ENCODE assay signal across 10 cellular contexts in genomic region chr1:58812926-58813325, GRCh38. TPM values are rescaled to one million over a fixed set of nuclear protein-coding genes. Genes with fewer than 3 reads are reported as not detected.
DNase-seq lines count a peak whose midpoint lies in the region; ATAC-seq and TF ChIP-seq lines count a peak whose summit lies in the region.
"Had no signal": no experiment of that assay in that cellular context is flagged by ENCODE, and none has a peak within 500 bp of the region (broad histone marks: within the 10 kb centered on the region; RNA-seq: fewer than 3 reads in every experiment).

No MANE protein-coding gene starts in this region.

- peak; percentile 37 to 80 (median 67) for DNase-seq in CD8-positive, alpha-beta memory T cell
- no peak for DNase-seq in T-helper 2 cell treated with Interferon-gamma antibody and Interleukin-4, amounts not matched to agents 5 μg/mL and 100 μg/mL, for 36 hours (ENCODE audit: low spot score)
- DNase-seq in breast epithelium (ENCODE audit: low spot score in 2 of 2) (no peak), psoas muscle (no peak), dermis blood vessel endothelial cell (no peak), NCI-H345 treated with DMSO at 0.1 percent for 48 hours (lab: John Stamatoyannopoulos, UW; ENCODE audit: unreplicated experiment) (no peak)
- DNase-seq: KG1 had no signal

- peak overlapping the region; percentile 4 to 70 (median 19) for H3K4me3 Mint-ChIP-seq in CD8-positive, alpha-beta memory T cell
- H3K4me3 Mint-ChIP-seq in T-helper 2 cell treated with Interferon-gamma antibody and Interleukin-4, amounts not matched to agents 5 μg/mL and 100 μg/mL, for 36 hours = peak overlapping the region; percentile 43

- H3K4me1 ChIP-seq in CD8-positive, alpha-beta memory T cell (ENCODE audit: insufficient read depth, low read length) = peaks cover 35% of the 10 kb centered on the region
- peaks cover 0 to 3% of the 10 kb centered on the region in 2 donors for H3K4me1 ChIP-seq in breast epithelium
- H3K4me1 ChIP-seq in psoas muscle = no peaks in the 10 kb centered on the region

- CTCF ChIA-PET in CD8-positive, alpha-beta memory T cell (lab: Charles Lee) = interaction anchor here (0.9 to 1.1 kb wide), 2 partner anchors 29 to 73 kb away, joined by 3 to 6 read pairs; partner anchors contain the start of gene JUN

- H3K4me3 ChIP-seq in CD8-positive, alpha-beta memory T cell (ENCODE audit: low read length) = no peak overlapping the region
- H3K4me3 ChIP-seq in breast epithelium = no peak overlapping the region
- no peak overlapping the region for H3K4me3 ChIP-seq in psoas muscle

- H3K36me3 ChIP-seq in CD8-positive, alpha-beta memory T cell (ENCODE audit: insufficient read depth, low read length) = no peaks in the 10 kb centered on the region
- H3K36me3 ChIP-seq in breast epithelium (no peaks in the 10 kb centered on the region), psoas muscle (ENCODE audit: insufficient read depth in 1 of 2, low read depth in 1 of 2) (no peaks in the 10 kb centered on the region)

- intact Hi-C loops in breast epithelium (cut with DNase I; ENCODE audit: low total_unique reads) (no loop called here), psoas muscle (cut with DNase I) (no loop called here)

- no peak for ATAC-seq in psoas muscle
- ATAC-seq in GM21515 (IDR thresholded peaks at IDR 0.05; ENCODE audit: unreplicated experiment) = no peak
- no peak for ATAC-seq in GM18498 (IDR thresholded peaks at IDR 0.05; ENCODE audit: unreplicated experiment)

- no peak for TF ChIP-seq POLR2A in breast epithelium (IDR thresholded peaks at IDR 0.05)

- peak overlapping the region; percentile 40 for H3K27ac ChIP-seq in CD8-positive, alpha-beta memory T cell (ENCODE audit: low read depth, low read length)
- H3K27ac ChIP-seq in breast epithelium (peak overlapping the region; percentile 93 to 94), psoas muscle (peak overlapping the region; percentile 32)
- H3K27ac ChIP-seq: C4-2B had no signal

- no peaks in the 10 kb centered on the region for H3K9me3 Mint-ChIP-seq in CD8-positive, alpha-beta memory T cell
- H3K9me3 Mint-ChIP-seq in T-helper 2 cell treated with Interferon-gamma antibody and Interleukin-4, amounts not matched to agents 5 μg/mL and 100 μg/mL, for 36 hours = no peaks in the 10 kb centered on the region

- H3K9me3 ChIP-seq in CD8-positive, alpha-beta memory T cell (ENCODE audit: low read length) = no peaks in the 10 kb centered on the region
- H3K9me3 ChIP-seq in breast epithelium (no peaks in the 10 kb centered on the region), psoas muscle (no peaks in the 10 kb centered on the region)

- WGBS in psoas muscle, 3 donors = 52 to 65% (median 57%) methylated on average over 4 of the region's 4 CpGs

- TF ChIP-seq CTCF in breast epithelium (IDR thresholded peaks at IDR 0.05) (no peak), psoas muscle (IDR thresholded peaks at IDR 0.05) (no peak)

- no peaks in the 10 kb centered on the region for H3K27me3 ChIP-seq in CD8-positive, alpha-beta memory T cell (ENCODE audit: insufficient read depth, low read length, poor library complexity, severe bottlenecking)
- H3K27me3 ChIP-seq in breast epithelium = no peaks in the 10 kb centered on the region
- no peaks in the 10 kb centered on the region for H3K27me3 ChIP-seq in psoas muscle (ENCODE audit: insufficient read depth in 3 of 3, low read length in 2 of 3)

- peaks cover 0 to 6% (median 3%) of the 10 kb centered on the region in 3 donors for H3K36me3 Mint-ChIP-seq in CD8-positive, alpha-beta memory T cell
- peaks cover 1% of the 10 kb centered on the region for H3K36me3 Mint-ChIP-seq in T-helper 2 cell treated with Interferon-gamma antibody and Interleukin-4, amounts not matched to agents 5 μg/mL and 100 μg/mL, for 36 hours (ENCODE audit: low read depth)

- peaks cover 42 to 71% (median 63%) of the 10 kb centered on the region in 3 donors for H3K4me1 Mint-ChIP-seq in CD8-positive, alpha-beta memory T cell
- H3K4me1 Mint-ChIP-seq in T-helper 2 cell treated with Interferon-gamma antibody and Interleukin-4, amounts not matched to agents 5 μg/mL and 100 μg/mL, for 36 hours (ENCODE audit: low read depth) = peaks cover 48% of the 10 kb centered on the region

- H3K27me3 Mint-ChIP-seq in CD8-positive, alpha-beta memory T cell = no peaks in the 10 kb centered on the region
- peaks cover 2% of the 10 kb centered on the region for H3K27me3 Mint-ChIP-seq in T-helper 2 cell treated with Interferon-gamma antibody and Interleukin-4, amounts not matched to agents 5 μg/mL and 100 μg/mL, for 36 hours (ENCODE audit: low read depth)

- peak overlapping the region; percentile 72 to 96 (median 84) for H3K27ac Mint-ChIP-seq in CD8-positive, alpha-beta memory T cell
- H3K27ac Mint-ChIP-seq in T-helper 2 cell treated with Interferon-gamma antibody and Interleukin-4, amounts not matched to agents 5 μg/mL and 100 μg/mL, for 36 hours = no peak overlapping the region

- POLR2A ChIA-PET in CD8-positive, alpha-beta memory T cell (lab: Charles Lee) = interaction anchor here (1.2 kb wide), 1 partner anchor 27 kb away, joined by 5 read pairs; no protein-coding TSS in a partner anchor

RNA-seq across cellular contexts. Expression of gene JUN, which starts 29.1 kb away (rescaled TPM):
- 10 to 100 TPM; 25.5 to 27.7 TPM for total RNA-seq in CD8-positive, alpha-beta memory T cell
- 163 TPM for polyA plus RNA-seq in CD8-positive, alpha-beta memory T cell
- 100 to 1,000 TPM; 119 to 880 (median 379) TPM for total RNA-seq in breast epithelium
- total RNA-seq in psoas muscle = 100 to 1,000 TPM in 3 of 4 donors, 10 to 100 TPM in 1; 93.8 to 213 (median 164) TPM
- 100 to 1,000 TPM in 1 of 3 donors, 10 to 100 TPM in 2; 40.1 to 137 (median 60.0) TPM for polyA plus RNA-seq in psoas muscle
- 73.5 and 159 TPM in 2 replicates for total RNA-seq in dermis blood vessel endothelial cell

Comparison
In these comparisons a context has a peak if more than half of its experiments do, and no peak if none do; other contexts are left out.
1. DNase-seq: peak in CD8-positive, alpha-beta memory T cell (5 of 5); none in T-helper 2 cell treated with Interferon-gamma antibody and Interleukin-4, amounts not matched to agents 5 μg/mL and 100 μg/mL, for 36 hours (single experiment), breast epithelium (0 of 2), psoas muscle (0 of 2), dermis blood vessel endothelial cell (single experiment) and NCI-H345 treated with DMSO at 0.1 percent for 48 hours (single experiment).
2. H3K27ac ChIP-seq: peak in every context shown above with its lines; median percentile 94 in breast epithelium; 40 in CD8-positive, alpha-beta memory T cell; 32 in psoas muscle.